Comparison of ENCODE assay signal across 8 cellular contexts in genomic region chr5:172114875-172115422, GRCh38.
DNase-seq lines count a peak whose midpoint lies in the region; ATAC-seq and TF ChIP-seq lines count a peak whose summit lies in the region.

No MANE protein-coding gene starts in this region.

- H2AFZ ChIP-seq in hepatocyte: no peak overlapping the region

- no peaks in the 10 kb centered on the region for H3K9me3 ChIP-seq in right atrium auricular region
- no peaks in the 10 kb centered on the region for H3K9me3 ChIP-seq in esophagus (ENCODE audit: control insufficient read depth in 2 of 2, insufficient read depth in 1 of 2, low read depth in 1 of 2, low read length in 1 of 2)
- no peaks in the 10 kb centered on the region for H3K9me3 ChIP-seq in hepatocyte (ENCODE audit: low read depth)

- ATAC-seq in Right ventricle myocardium inferior (peak; percentile 22), HG03457 (IDR thresholded peaks at IDR 0.05; ENCODE audit: unreplicated experiment) (peak; percentile 44)

- 66 to 72% methylated on average over 16 of the region's 16 CpGs for WGBS in esophagus, 2 donors
- WGBS in hepatocyte (ENCODE audit: low lambda C conversion rate, missing lambda C conversion rate): 93% methylated on average over 16 of the region's 16 CpGs

- no peak overlapping the region for H3K4me3 ChIP-seq in right atrium auricular region
- H3K4me3 ChIP-seq in esophagus (ENCODE audit: low read depth in 1 of 2, low read length in 2 of 2): no peak overlapping the region
- H3K4me3 ChIP-seq in hepatocyte: no peak overlapping the region

- H3K36me3 ChIP-seq in right atrium auricular region (no peaks in the 10 kb centered on the region), esophagus (ENCODE audit: control insufficient read depth in 2 of 2, insufficient read depth in 2 of 2, low read length in 1 of 2) (no peaks in the 10 kb centered on the region), hepatocyte (replicated peaks; ENCODE audit: insufficient read depth, low read depth) (no peaks in the 10 kb centered on the region)

- H3K27ac ChIP-seq in right atrium auricular region: no peak overlapping the region
- H3K27ac ChIP-seq in esophagus (ENCODE audit: low read depth in 2 of 2, low read length in 1 of 2): peak overlapping the region; percentile 34 to 42
- no peak overlapping the region for H3K27ac ChIP-seq in hepatocyte

- peak; percentile 81 for DNase-seq in Right ventricle myocardium inferior (ENCODE audit: missing footprints)
- no peak for DNase-seq in right atrium auricular region (ENCODE audit: low spot score)
- peak; percentile 70 to 80 for DNase-seq in activated CD4-positive, alpha-beta T cell treated with anti-CD3 and anti-CD28 coated beads for 4 hours
- DNase-seq in stimulated activated CD4-positive, alpha-beta T cell treated with anti-CD3 and anti-CD28 coated beads, TNF-alpha, amount 100 ng/mL, for 24 hours (ENCODE audit: low read depth in 3 of 3): peak; percentile 52 to 86 (median 65)
- no peak for DNase-seq in glomerular visceral epithelial cell (ENCODE audit: extremely low spot score)
- DNase-seq in hepatocyte (ENCODE audit: low spot score): no peak

- H4K20me1 ChIP-seq in hepatocyte (ENCODE audit: insufficient read depth, poor library complexity, severe bottlenecking): no peaks in the 10 kb centered on the region

- no peaks in the 10 kb centered on the region for H3K79me2 ChIP-seq in hepatocyte

- TF ChIP-seq CTCF in right atrium auricular region (IDR thresholded peaks at IDR 0.05) (no peak), hepatocyte (IDR thresholded peaks at IDR 0.05; ENCODE audit: poor library complexity) (no peak)

- H3K4me1 ChIP-seq in right atrium auricular region (peaks cover 0 to 33% of the 10 kb centered on the region in 2 donors), esophagus (ENCODE audit: control insufficient read depth in 2 of 2, insufficient read depth in 2 of 2, low read length in 1 of 2) (peaks cover 2 to 10% of the 10 kb centered on the region in 2 donors), hepatocyte (ENCODE audit: insufficient read depth) (peaks cover 14% of the 10 kb centered on the region)

- intact Hi-C loops in Right ventricle myocardium inferior (cut with DNase I): no loop called here

- H3K9me2 ChIP-seq in hepatocyte (replicated peaks; ENCODE audit: insufficient read depth): no peaks in the 10 kb centered on the region

- H3K4me2 ChIP-seq in hepatocyte: no peak overlapping the region

- no peaks in the 10 kb centered on the region for H3K27me3 ChIP-seq in right atrium auricular region
- no peaks in the 10 kb centered on the region for H3K27me3 ChIP-seq in esophagus (ENCODE audit: control insufficient read depth in 1 of 2, insufficient read depth in 2 of 2, low read length in 2 of 2)
- H3K27me3 ChIP-seq in hepatocyte: no peaks in the 10 kb centered on the region

Comparison
In these comparisons a context has a peak if more than half of its experiments do, and no peak if none do; other contexts are left out.
1. DNase-seq: peak in Right ventricle myocardium inferior (single experiment), activated CD4-positive, alpha-beta T cell treated with anti-CD3 and anti-CD28 coated beads for 4 hours (2 of 2) and stimulated activated CD4-positive, alpha-beta T cell treated with anti-CD3 and anti-CD28 coated beads, TNF-alpha, amount 100 ng/mL, for 24 hours (3 of 3); none in right atrium auricular region (single experiment), glomerular visceral epithelial cell (single experiment) and hepatocyte (single experiment).
2. H3K27ac ChIP-seq: peak in esophagus (2 of 2); none in right atrium auricular region (0 of 2) and hepatocyte (single experiment).